In genomic region chr11:126397016-126397415, GRCh38 we compare ENCODE assay signal across 18 cellular contexts. TPM values are rescaled to one million over a fixed set of nuclear protein-coding genes. Genes with fewer than 3 reads are reported as not detected.
DNase-seq lines count a peak whose midpoint lies in the region; ATAC-seq and TF ChIP-seq lines count a peak whose summit lies in the region.
"Had no signal": no experiment of that assay in that cellular context is flagged by ENCODE, and none has a peak within 500 bp of the region (broad histone marks: within the 10 kb centered on the region; RNA-seq: fewer than 3 reads in every experiment).

No MANE protein-coding gene starts in this region.

- no peak overlapping the region for H2AFZ ChIP-seq in fibroblast of lung (ENCODE audit: low read length)

- H3K79me2 ChIP-seq in fibroblast of lung (ENCODE audit: control insufficient read depth, insufficient read depth, low read length), result no peaks in the 10 kb centered on the region

- no peak overlapping the region for H3K4me3 ChIP-seq in left ventricle myocardium inferior
- H3K4me3 ChIP-seq in RWPE2 (ENCODE audit: severe bottlenecking), result no peak overlapping the region
- no peak overlapping the region for H3K4me3 ChIP-seq in fibroblast of lung (replicated peaks in 1 of 4; ENCODE audit: control extremely low read depth in 1 of 4, insufficient read depth in 1 of 4, low read depth in 3 of 4, low read length in 4 of 4)

- H3K9ac ChIP-seq in fibroblast of lung (ENCODE audit: insufficient read depth, low read length), result no peak overlapping the region

- intact Hi-C loops in left ventricle myocardium inferior (cut with micrococcal nuclease) (no loop called here), left ventricle myocardium superior (cut with micrococcal nuclease) (no loop called here)

- H3K36me3 ChIP-seq in left ventricle myocardium inferior, result no peaks in the 10 kb centered on the region
- 0 out of 2 replicates have a peak, but pooled peaks cover 3% of the 10 kb centered on the region for H3K36me3 ChIP-seq in RWPE2 (ENCODE audit: low read depth)
- H3K36me3 ChIP-seq in fibroblast of lung (ENCODE audit: control insufficient read depth, insufficient read depth, low read length), result no peaks in the 10 kb centered on the region

- TF ChIP-seq CTCF in left ventricle myocardium inferior (IDR thresholded peaks at IDR 0.05; ENCODE audit: borderline replicate concordance), result no peak
- no peak for TF ChIP-seq CTCF in RWPE2 (IDR thresholded peaks at IDR 0.05; ENCODE audit: poor library complexity, severe bottlenecking)
- no peak for TF ChIP-seq CTCF in fibroblast of lung (conservative IDR thresholded peaks at IDR 0.05 in 1 of 2, IDR thresholded peaks at IDR 0.05 in 1 of 2; ENCODE audit: low read depth in 1 of 2, low read length in 2 of 2)

- H3K4me1 ChIP-seq in left ventricle myocardium inferior (peaks cover 47% of the 10 kb centered on the region), RWPE2 (ENCODE audit: insufficient read depth, poor library complexity, severe bottlenecking) (peaks cover 31% of the 10 kb centered on the region), fibroblast of lung (ENCODE audit: control insufficient read depth, extremely low read depth, insufficient read depth, low read length) (no peaks in the 10 kb centered on the region)

- H3K9me3 ChIP-seq in left ventricle myocardium inferior (replicated peaks) (no peaks in the 10 kb centered on the region), RWPE2 (ENCODE audit: severe bottlenecking) (no peaks in the 10 kb centered on the region), fibroblast of lung (ENCODE audit: control insufficient read depth, insufficient read depth, low read depth, low read length) (no peaks in the 10 kb centered on the region)

- peak overlapping the region; percentile 90 for H3K27ac ChIP-seq in left ventricle myocardium inferior (replicated peaks)
- H3K27ac ChIP-seq in RWPE2 (ENCODE audit: poor library complexity, severe bottlenecking), result peak overlapping the region; percentile 13
- no peak overlapping the region for H3K27ac ChIP-seq in fibroblast of lung (ENCODE audit: insufficient read depth, low read length)
- H3K27ac ChIP-seq: C4-2B had no signal

- H3K27me3 ChIP-seq in left ventricle myocardium inferior (ENCODE audit: low read depth) (no peaks in the 10 kb centered on the region), RWPE2 (ENCODE audit: insufficient read depth, poor library complexity, severe bottlenecking) (no peaks in the 10 kb centered on the region), fibroblast of lung (ENCODE audit: control insufficient read depth, insufficient read depth, low read length) (no peaks in the 10 kb centered on the region)

- no peaks in the 10 kb centered on the region for H4K20me1 ChIP-seq in fibroblast of lung (ENCODE audit: control insufficient read depth, extremely low read depth, insufficient read depth, low read length)

- ATAC-seq in left ventricle myocardium superior, result no peak
- no peak for ATAC-seq in RWPE2 (ENCODE audit: low read depth)
- ATAC-seq in HG02610 (IDR thresholded peaks at IDR 0.05; ENCODE audit: unreplicated experiment), result no peak
- ATAC-seq in GM18873 (IDR thresholded peaks at IDR 0.05; ENCODE audit: low FRiP score, unreplicated experiment), result no peak
- ATAC-seq: HCT116 had no signal

- H3K4me2 ChIP-seq in fibroblast of lung (ENCODE audit: extremely low read depth, insufficient read depth, low read length), result peak overlapping the region; percentile 0

- DNase-seq in left ventricle myocardium inferior (no peak), left ventricle myocardium superior (no peak), RWPE2 (ENCODE audit: low spot score) (no peak), fibroblast of lung (ENCODE audit: low read depth in 2 of 2) (no peak), NCI-H526 treated with DMSO at 0.1 percent for 48 hours (lab: John Stamatoyannopoulos, UW) (no peak)
- DNase-seq: ACHN; AML-193; CD4-positive, alpha-beta T cell; DMS153; DMS79; GDM1; GOT3; H7; HFFc6 had no signal

RNA-seq across cellular contexts. Expression of gene ST3GAL4, which starts 41.5 kb away (rescaled TPM):
- total RNA-seq in left ventricle myocardium inferior (61.7 TPM), left ventricle myocardium superior (45.4 TPM), fibroblast of lung (25.2 and 36.8 TPM in 2 replicates)
- polyA plus RNA-seq in fibroblast of lung, result 16.7 and 24.8 TPM in 2 replicates
- 14.7 and 23.5 TPM in 2 replicates for polyA plus RNA-seq in fibroblast of lung (2012)
- 25.7 and 55.7 TPM in 2 replicates for polyA minus RNA-seq in fibroblast of lung (ENCODE audit: low replicate concordance)
